In the genomic region with DNA sequence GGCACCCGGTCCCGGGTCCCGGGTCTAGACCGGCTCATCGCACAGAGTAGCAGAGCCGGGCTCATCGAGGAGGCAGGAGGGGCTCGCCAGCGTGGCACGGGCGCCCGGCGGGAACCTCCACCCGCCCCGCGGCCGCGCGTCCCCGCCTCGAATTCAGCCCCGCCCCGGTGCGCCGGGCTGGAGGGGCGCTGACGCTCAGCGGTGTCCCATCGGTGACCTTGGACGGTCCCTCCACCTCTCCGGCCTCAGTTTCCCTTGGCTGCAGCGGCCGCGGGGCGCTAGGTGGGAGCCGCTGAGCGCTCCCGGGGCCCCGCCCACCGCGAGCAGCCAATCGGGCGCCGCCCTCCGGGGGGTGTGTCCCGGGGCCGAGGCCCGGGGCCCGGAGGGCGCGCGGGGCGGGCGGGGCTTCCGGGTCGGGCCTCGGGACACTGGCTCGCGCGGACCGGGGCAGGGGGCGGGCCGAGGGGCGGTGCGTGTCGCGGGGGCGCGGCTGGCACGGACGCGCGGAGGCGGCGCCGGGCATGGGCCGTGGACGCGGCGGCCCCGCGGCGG, we compare ENCODE assay signal across 8 cellular contexts.
A peak's percentile ranks its signal among the peaks of the same experiment; 100 is the strongest.
DNase-seq lines count a peak whose midpoint lies in the region; ATAC-seq and TF ChIP-seq lines count a peak whose summit lies in the region.

A gene (plus strand): TSS at position 529 of the 552 bp plus-strand sequence. CDS start 47,858 bp downstream, outside the sequence.

- DNase-seq in NCI-H1436 (lab: John Stamatoyannopoulos, UW) (peak; percentile 54), NCI-H1436 treated with DMSO at 0.1 percent for 48 hours (lab: John Stamatoyannopoulos, UW) (no peak), NCI-H2196 treated with DMSO at 0.1 percent for 48 hours (lab: John Stamatoyannopoulos, UW; ENCODE audit: unreplicated experiment) (peak; percentile 63), coronary artery (ENCODE audit: low spot score) (peak; percentile 92), left kidney (ENCODE audit: low read depth, low spot score) (peak; percentile 91)
- peak; percentile 79 for DNase-seq in activated CD4-positive, alpha-beta T cell treated with anti-CD3 and anti-CD28 coated beads, Interleukin-2, amount 50 U/mL, for 1 hour
- DNase-seq in stimulated activated CD4-positive, alpha-beta T cell treated with anti-CD3 and anti-CD28 coated beads, Interleukin-1b, Interleukin-23, amount 100 ng/mL, for 48 hours = peak; percentile 77

- no peak for TF ChIP-seq CTCF in coronary artery (IDR thresholded peaks at IDR 0.05)

- H3K27ac ChIP-seq in coronary artery = peak within 1 kb of the TSS; percentile 93 to 96

- peak; percentile 57 for ATAC-seq in HG02870 (IDR thresholded peaks at IDR 0.05; ENCODE audit: unreplicated experiment)

- peak within 1 kb of the TSS; percentile 96 for H3K4me3 ChIP-seq in coronary artery
